ENCODE assay signal across 17 cellular contexts in genomic region chr5:91206103-91206502, GRCh38.
"Had no signal": no experiment of that assay in that cellular context is flagged by ENCODE, and none has a peak within 500 bp of the region (broad histone marks: within the 10 kb centered on the region; RNA-seq: fewer than 3 reads in every experiment).

No MANE protein-coding gene starts in this region.

- H3K27ac ChIP-seq: colonic mucosa, esophagus squamous epithelium, gastrocnemius medialis, heart right ventricle, left lung, lower lobe of right lung had no signal

- H3K4me3 ChIP-seq: colonic mucosa, esophagus squamous epithelium, gastrocnemius medialis, heart right ventricle, left lung, lower lobe of right lung, mucosa of descending colon had no signal

- H3K36me3 ChIP-seq: colonic mucosa, esophagus squamous epithelium, gastrocnemius medialis, heart right ventricle, left lung, lower lobe of right lung had no signal

- H3K9me3 ChIP-seq: colonic mucosa, esophagus squamous epithelium, gastrocnemius medialis, heart right ventricle, left lung, lower lobe of right lung, mucosa of descending colon had no signal

- H3K4me1 ChIP-seq: colonic mucosa, left lung, lower lobe of right lung had no signal

- DNase-seq: colonic mucosa; cortex of kidney; effector CD8-positive, alpha-beta T cell; effector memory CD8-positive, alpha-beta T cell; endodermal cell; esophagus squamous epithelium; gastrocnemius medialis; glutamatergic neuron; head of caudate nucleus; heart right ventricle; hippocampal formation; left cardiac atrium; left lung; left ventricle myocardium superior; lower lobe of right lung; mucosa of descending colon; naive B cell had no signal

- ATAC-seq: effector memory CD8-positive, alpha-beta T cell; gastrocnemius medialis; left ventricle myocardium superior; lower lobe of right lung; mucosa of descending colon had no signal

- H3K27me3 ChIP-seq: colonic mucosa, esophagus squamous epithelium, gastrocnemius medialis, heart right ventricle, left lung had no signal
